ENCODE assay signal across 8 cellular contexts in genomic region chr5:134547579-134547978, GRCh38. TPM values are rescaled to one million over a fixed set of nuclear protein-coding genes. Genes with fewer than 3 reads are reported as not detected.
DNase-seq lines count a peak whose midpoint lies in the region; ATAC-seq and TF ChIP-seq lines count a peak whose summit lies in the region.

No MANE protein-coding gene starts in this region.

- intact Hi-C loops in gastrocnemius medialis (cut with DNase I; ENCODE audit: low total_unique reads) = loop anchor here (2.0 kb wide), 1 partner anchor 15 kb away; no protein-coding TSS in a partner anchor

- in situ Hi-C loops in gastrocnemius medialis (cut with MboI; ENCODE audit: low sequenced_read_pairs in 4 of 4) (no loop called here), KBM-7 (cut with MboI; ENCODE audit: low pct_unique_long_range_greater_than_20kb, low sequenced_read_pairs) (no loop called here)

- H3K4me3 ChIP-seq in GM12865 (ENCODE audit: low read depth, low read length) (peak overlapping the region; percentile 12; the same call in 1 of the 2 replicates), RWPE2 (ENCODE audit: severe bottlenecking) (no peak overlapping the region), fibroblast of lung (replicated peaks in 1 of 4; ENCODE audit: control extremely low read depth in 1 of 4, insufficient read depth in 1 of 4, low read depth in 3 of 4, low read length in 4 of 4) (no peak overlapping the region), gastrocnemius medialis (no peak overlapping the region)

- no peaks in the 10 kb centered on the region for H3K9me3 ChIP-seq in RWPE2 (ENCODE audit: severe bottlenecking)
- H3K9me3 ChIP-seq in fibroblast of lung (ENCODE audit: control insufficient read depth, insufficient read depth, low read depth, low read length) = no peaks in the 10 kb centered on the region
- H3K9me3 ChIP-seq in gastrocnemius medialis = no peaks in the 10 kb centered on the region

- H3K4me2 ChIP-seq in fibroblast of lung (ENCODE audit: extremely low read depth, insufficient read depth, low read length) = peak overlapping the region; percentile 75

- peaks cover 81% of the 10 kb centered on the region for H3K36me3 ChIP-seq in RWPE2 (ENCODE audit: low read depth)
- H3K36me3 ChIP-seq in fibroblast of lung (ENCODE audit: control insufficient read depth, insufficient read depth, low read length) = peaks cover 7% of the 10 kb centered on the region
- peaks cover 0 to 7% of the 10 kb centered on the region in 2 donors for H3K36me3 ChIP-seq in gastrocnemius medialis

- TF ChIP-seq POLR2A in gastrocnemius medialis (IDR thresholded peaks at IDR 0.05) = no peak

- H3K79me2 ChIP-seq in fibroblast of lung (ENCODE audit: control insufficient read depth, insufficient read depth, low read length) = peaks cover 8% of the 10 kb centered on the region

- DNase-seq in GM12865 (ENCODE audit: low read depth) (no peak), RWPE2 (ENCODE audit: low spot score) (no peak), fibroblast of lung (ENCODE audit: low read depth in 2 of 2) (peak; percentile 85 to 94), gastrocnemius medialis (peak; percentile 71 to 82), activated gamma-delta T cell (lab: John Stamatoyannopoulos, UW) (no peak), MV-4-11 (lab: John Stamatoyannopoulos, UW) (no peak), KBM-7 (no peak)

- H4K20me1 ChIP-seq in fibroblast of lung (ENCODE audit: control insufficient read depth, extremely low read depth, insufficient read depth, low read length) = no peaks in the 10 kb centered on the region

- no peak for TF ChIP-seq CTCF in GM12865 (IDR thresholded peaks at IDR 0.05; ENCODE audit: insufficient read depth, low read depth, low read length, missing control alignments)
- no peak for TF ChIP-seq CTCF in RWPE2 (IDR thresholded peaks at IDR 0.05; ENCODE audit: poor library complexity, severe bottlenecking)
- TF ChIP-seq CTCF in fibroblast of lung (conservative IDR thresholded peaks at IDR 0.05 in 1 of 2, IDR thresholded peaks at IDR 0.05 in 1 of 2; ENCODE audit: low read depth in 1 of 2, low read length in 2 of 2) = no peak
- TF ChIP-seq CTCF in gastrocnemius medialis (IDR thresholded peaks at IDR 0.05 in 4 of 5, conservative IDR thresholded peaks at IDR 0.05 in 1 of 5) = no peak

- H3K27me3 ChIP-seq in RWPE2 (ENCODE audit: insufficient read depth, poor library complexity, severe bottlenecking) = no peaks in the 10 kb centered on the region
- no peaks in the 10 kb centered on the region for H3K27me3 ChIP-seq in fibroblast of lung (ENCODE audit: control insufficient read depth, insufficient read depth, low read length)
- no peaks in the 10 kb centered on the region for H3K27me3 ChIP-seq in gastrocnemius medialis

- peak; percentile 61 for ATAC-seq in RWPE2 (ENCODE audit: low read depth)
- peak; percentile 99 for ATAC-seq in gastrocnemius medialis
- ATAC-seq in GM21825 (IDR thresholded peaks at IDR 0.05; ENCODE audit: unreplicated experiment) = no peak

- no peak overlapping the region for H3K9ac ChIP-seq in fibroblast of lung (ENCODE audit: insufficient read depth, low read length)

- H2AFZ ChIP-seq in fibroblast of lung (ENCODE audit: low read length) = no peak overlapping the region

- H3K4me1 ChIP-seq in RWPE2 (ENCODE audit: insufficient read depth, poor library complexity, severe bottlenecking) (peaks cover 23% of the 10 kb centered on the region), fibroblast of lung (ENCODE audit: control insufficient read depth, extremely low read depth, insufficient read depth, low read length) (peaks cover 48% of the 10 kb centered on the region), gastrocnemius medialis (peaks cover 41 to 43% of the 10 kb centered on the region in 2 donors)

- no peak overlapping the region for H3K27ac ChIP-seq in RWPE2 (ENCODE audit: poor library complexity, severe bottlenecking)
- peak overlapping the region; percentile 70 for H3K27ac ChIP-seq in fibroblast of lung (ENCODE audit: insufficient read depth, low read length)
- peak overlapping the region; percentile 9 to 48 (median 29) for H3K27ac ChIP-seq in gastrocnemius medialis

RNA-seq across cellular contexts. Expression of gene JADE2, which starts 22.1 kb away (rescaled TPM):
- total RNA-seq in fibroblast of lung = 23.6 and 45.9 TPM in 2 replicates
- polyA plus RNA-seq in fibroblast of lung = 10.0 and 20.2 TPM in 2 replicates
- 11.7 and 22.0 TPM in 2 replicates for polyA plus RNA-seq in fibroblast of lung (2012)
- polyA minus RNA-seq in fibroblast of lung (ENCODE audit: low replicate concordance) = 24.2 and 55.5 TPM in 2 replicates
- 10 to 100 TPM; 17.3 to 44.5 (median 19.8) TPM for total RNA-seq in gastrocnemius medialis

Comparison
In these comparisons a context has a peak if more than half of its experiments do, and no peak if none do; other contexts are left out.
1. DNase-seq: peak in fibroblast of lung (2 of 2) and gastrocnemius medialis (2 of 2); none in GM12865 (single experiment), RWPE2 (single experiment), activated gamma-delta T cell (single experiment), MV-4-11 (single experiment) and KBM-7 (single experiment).